ENCODE assay signal across 8 cellular contexts in the genomic region with DNA sequence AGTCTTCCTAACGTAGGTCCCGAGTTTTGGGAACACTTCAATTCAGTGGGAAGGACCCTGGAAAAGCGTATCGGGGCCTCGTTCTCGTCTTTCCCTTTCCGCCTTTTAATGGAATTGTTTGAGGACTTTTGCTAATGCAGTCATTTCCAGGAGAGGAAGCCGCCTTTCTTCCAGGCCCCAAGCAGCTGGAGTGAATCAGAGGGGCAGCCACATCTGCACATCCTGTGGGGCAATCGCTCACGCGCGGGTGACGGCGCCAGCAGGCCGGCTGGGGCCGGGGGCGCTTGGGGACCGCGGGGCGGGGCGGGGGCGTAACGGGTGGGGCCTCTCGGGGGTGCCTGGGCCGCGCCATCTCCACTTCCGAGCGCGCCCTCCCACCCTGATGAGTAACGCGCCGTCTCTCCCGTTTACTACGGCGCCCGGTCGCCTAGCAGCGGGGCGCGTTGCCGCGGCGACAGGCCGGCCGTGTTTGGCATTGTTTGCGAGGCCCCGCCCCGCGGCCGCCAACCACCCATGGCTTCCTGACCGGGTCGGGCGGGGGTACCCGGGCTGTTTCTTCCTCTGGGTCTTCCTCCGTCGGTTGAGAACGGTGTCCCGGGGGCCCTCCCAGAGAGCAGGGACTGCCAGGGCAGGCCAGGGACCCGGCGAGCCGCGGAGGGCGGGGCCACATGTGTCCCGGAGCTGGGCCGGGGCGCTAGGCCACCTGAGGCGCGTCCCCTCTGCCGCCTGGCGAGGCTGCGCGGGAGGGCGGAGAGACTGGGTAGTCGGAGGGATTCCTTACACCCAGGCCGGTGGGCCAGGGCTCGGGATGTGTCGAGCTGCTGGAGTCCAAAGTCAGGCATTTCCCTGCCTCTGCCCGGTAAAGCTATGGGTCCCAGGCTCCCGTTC. TPM values are rescaled to one million over a fixed set of nuclear protein-coding genes. Genes with fewer than 3 reads are reported as not detected.
DNase-seq lines count a peak whose midpoint lies in the region; ATAC-seq and TF ChIP-seq lines count a peak whose summit lies in the region.

No MANE protein-coding gene starts in this region.

- peak overlapping the region; percentile 71 for H3K4me3 Mint-ChIP-seq in activated T-helper 2 cell treated with anti-CD3 and anti-CD28 coated beads, Interferon-gamma antibody, Interleukin-2, Interleukin-4, amounts not matched to agents 10 μg/mL and 5 μg/mL and 100 μg/mL, durations not matched to agents 14 hours and 24 hours and 36 hours (ENCODE audit: low read depth)
- peak overlapping the region; percentile 76 to 86 (median 78) for H3K4me3 Mint-ChIP-seq in nephron

- H3K9me3 Mint-ChIP-seq in activated T-helper 2 cell treated with anti-CD3 and anti-CD28 coated beads, Interferon-gamma antibody, Interleukin-2, Interleukin-4, amounts not matched to agents 10 μg/mL and 5 μg/mL and 100 μg/mL, durations not matched to agents 14 hours and 24 hours and 36 hours: no peaks in the 10 kb centered on the region
- H3K9me3 Mint-ChIP-seq in nephron: no peaks in the 10 kb centered on the region

- ATAC-seq in GM21515 (IDR thresholded peaks at IDR 0.05; ENCODE audit: unreplicated experiment): peak; percentile 86
- peak; percentile 92 for ATAC-seq in stimulated activated naive CD8-positive, alpha-beta T cell treated with anti-CD3 and anti-CD28 coated beads, Interleukin-15, Interleukin-2, amounts not matched to agents 100 U/mL and 50 U/mL, for 24 hours

- DNase-seq in DMS153 treated with DMSO at 0.1 percent for 48 hours (lab: John Stamatoyannopoulos, UW; ENCODE audit: unreplicated experiment) (peak; percentile 81), Peyer's patch (peak; percentile 91 to 97 (median 93)), fibroblast of pulmonary artery (ENCODE audit: low read depth) (peak; percentile 97)
- peak; percentile 89 for DNase-seq in activated T-helper 2 cell treated with anti-CD3 and anti-CD28 coated beads, Interferon-gamma antibody, Interleukin-2, Interleukin-4, amounts not matched to agents 10 μg/mL and 5 μg/mL and 100 μg/mL, durations not matched to agents 14 hours and 24 hours and 36 hours (ENCODE audit: low spot score)
- DNase-seq in stimulated activated naive CD8-positive, alpha-beta T cell treated with anti-CD3 and anti-CD28 coated beads, Interleukin-15, Interleukin-2, amounts not matched to agents 100 U/mL and 50 U/mL, for 24 hours: peak; percentile 91

- H3K36me3 Mint-ChIP-seq in activated T-helper 2 cell treated with anti-CD3 and anti-CD28 coated beads, Interferon-gamma antibody, Interleukin-2, Interleukin-4, amounts not matched to agents 10 μg/mL and 5 μg/mL and 100 μg/mL, durations not matched to agents 14 hours and 24 hours and 36 hours (ENCODE audit: low read depth): no peaks in the 10 kb centered on the region
- no peaks in the 10 kb centered on the region for H3K36me3 Mint-ChIP-seq in nephron (ENCODE audit: low read depth)

- TF ChIP-seq POLR2A in Peyer's patch (IDR thresholded peaks at IDR 0.05): peak; percentile 28 to 38

- 2% methylated on average over 79 of the region's 79 CpGs for WGBS in HUES64

- H3K9me3 ChIP-seq in HUES64 (ENCODE audit: insufficient read depth, low read depth, low read length): no peaks in the 10 kb centered on the region
- no peaks in the 10 kb centered on the region for H3K9me3 ChIP-seq in Peyer's patch

- H3K4me3 ChIP-seq in HUES64 (ENCODE audit: low read length) (peak overlapping the region; percentile 73), Peyer's patch (peak overlapping the region; percentile 60 to 77 (median 66)), fibroblast of pulmonary artery (replicated peaks; ENCODE audit: low read depth, low read length) (peak overlapping the region; percentile 44)

- H3K36me3 ChIP-seq in HUES64 (ENCODE audit: insufficient read depth, low read length) (no peaks in the 10 kb centered on the region), Peyer's patch (no peaks in the 10 kb centered on the region)

- TF ChIP-seq CTCF in Peyer's patch (IDR thresholded peaks at IDR 0.05): peak in 2 of 6 experiments; percentile 14 to 15
- TF ChIP-seq CTCF in fibroblast of pulmonary artery (IDR thresholded peaks at IDR 0.05; ENCODE audit: low read length, missing control alignments): no peak
- TF ChIP-seq CTCF in nephron (IDR thresholded peaks at IDR 0.05; ENCODE audit: unreplicated experiment in 3 of 3): no peak

- no peaks in the 10 kb centered on the region for H3K27me3 ChIP-seq in HUES64 (ENCODE audit: insufficient read depth, low read length)
- H3K27me3 ChIP-seq in Peyer's patch: no peaks in the 10 kb centered on the region

- H3K4me1 ChIP-seq in HUES64 (ENCODE audit: insufficient read depth, low read length) (peaks cover 44% of the 10 kb centered on the region), Peyer's patch (peaks cover 0 to 41% (median 7%) of the 10 kb centered on the region in 4 donors)

- intact Hi-C loops in activated T-helper 2 cell treated with anti-CD3 and anti-CD28 coated beads, Interferon-gamma antibody, Interleukin-2, Interleukin-4, amounts not matched to agents 10 μg/mL and 5 μg/mL and 100 μg/mL, durations not matched to agents 14 hours and 24 hours and 36 hours (cut with micrococcal nuclease): loop anchor here (1.0 to 5.0 kb wide), 4 partner anchors 95 to 1671 kb away; partner anchors contain the start of genes APOLD1, EMP1 and HEBP1

- peaks cover 5% of the 10 kb centered on the region for H3K27me3 Mint-ChIP-seq in activated T-helper 2 cell treated with anti-CD3 and anti-CD28 coated beads, Interferon-gamma antibody, Interleukin-2, Interleukin-4, amounts not matched to agents 10 μg/mL and 5 μg/mL and 100 μg/mL, durations not matched to agents 14 hours and 24 hours and 36 hours (ENCODE audit: low read depth)
- no peaks in the 10 kb centered on the region for H3K27me3 Mint-ChIP-seq in nephron (ENCODE audit: low read depth)

- H3K27ac ChIP-seq in HUES64 (ENCODE audit: low read depth, low read length) (peak overlapping the region; percentile 77), Peyer's patch (peak overlapping the region; percentile 87 to 96 (median 90))

- H3K27ac Mint-ChIP-seq in activated T-helper 2 cell treated with anti-CD3 and anti-CD28 coated beads, Interferon-gamma antibody, Interleukin-2, Interleukin-4, amounts not matched to agents 10 μg/mL and 5 μg/mL and 100 μg/mL, durations not matched to agents 14 hours and 24 hours and 36 hours: peak overlapping the region; percentile 75
- peak overlapping the region; percentile 96 to 98 (median 97) for H3K27ac Mint-ChIP-seq in nephron

- peaks cover 47% of the 10 kb centered on the region for H3K4me1 Mint-ChIP-seq in activated T-helper 2 cell treated with anti-CD3 and anti-CD28 coated beads, Interferon-gamma antibody, Interleukin-2, Interleukin-4, amounts not matched to agents 10 μg/mL and 5 μg/mL and 100 μg/mL, durations not matched to agents 14 hours and 24 hours and 36 hours (ENCODE audit: low read depth)
- H3K4me1 Mint-ChIP-seq in nephron: peaks cover 58% of the 10 kb centered on the region

- H3K9ac ChIP-seq in HUES64 (ENCODE audit: low read depth, low read length): peak overlapping the region; percentile 89

RNA-seq across cellular contexts. Expression of gene GSG1, which starts 2.3 kb away (rescaled TPM):
- 0.35 TPM for polyA plus RNA-seq in HUES64 (2013, experiment 1 of 2)
- polyA plus RNA-seq in HUES64 (2013, experiment 2 of 2): 0.63 TPM
- 1 to 10 TPM in 1 of 4 donors, not detected in 3; 1.1 TPM for total RNA-seq in Peyer's patch
- not detected in 2 replicates for total RNA-seq in activated T-helper 2 cell treated with anti-CD3 and anti-CD28 coated beads, Interferon-gamma antibody, Interleukin-2, Interleukin-4, amounts not matched to agents 10 μg/mL and 5 μg/mL and 100 μg/mL, durations not matched to agents 14 hours and 24 hours and 36 hours

RNA-seq across cellular contexts. Expression of gene FAM234B, which starts 56.9 kb away (rescaled TPM):
- 10.9 TPM for polyA plus RNA-seq in HUES64 (2013, experiment 1 of 2)
- polyA plus RNA-seq in HUES64 (2013, experiment 2 of 2): 12.7 TPM
- 1 to 10 TPM; 6.5 to 9.1 (median 7.2) TPM for total RNA-seq in Peyer's patch
- 5.7 and 6.8 TPM in 2 replicates for total RNA-seq in activated T-helper 2 cell treated with anti-CD3 and anti-CD28 coated beads, Interferon-gamma antibody, Interleukin-2, Interleukin-4, amounts not matched to agents 10 μg/mL and 5 μg/mL and 100 μg/mL, durations not matched to agents 14 hours and 24 hours and 36 hours

Comparison
In these comparisons a context has a peak if more than half of its experiments do, and no peak if none do; other contexts are left out.
1. Peak in every context shown above with its lines: DNase-seq, ATAC-seq, H3K4me3 ChIP-seq and H3K27ac ChIP-seq.